Comparison of ENCODE assay signal across 8 cellular contexts in the genomic region with DNA sequence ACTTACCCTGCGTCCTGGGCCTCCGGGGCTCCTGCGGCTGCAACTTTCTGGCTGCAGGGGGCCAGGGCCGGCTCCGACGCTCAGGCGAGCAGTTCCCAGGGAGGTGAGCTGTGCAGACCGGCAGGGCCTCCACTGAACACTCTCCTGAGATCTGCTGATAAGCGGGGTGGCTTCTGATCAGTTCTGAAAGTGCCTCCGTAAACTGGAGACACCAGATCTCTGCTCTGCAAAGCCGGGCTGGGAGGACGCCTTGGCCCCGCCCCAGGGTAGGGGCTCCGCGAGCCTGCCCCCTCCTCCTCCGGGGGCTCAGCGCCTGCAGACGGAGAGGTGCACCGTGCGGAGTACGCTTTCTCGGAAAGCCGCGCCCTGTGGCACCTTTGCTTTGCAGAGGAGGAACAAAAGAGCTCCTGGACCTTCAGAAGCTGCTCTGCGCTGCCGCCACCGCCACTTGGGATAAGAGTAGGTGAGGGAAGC.
A peak's percentile ranks its signal among the peaks of the same experiment; 100 is the strongest.
DNase-seq lines count a peak whose midpoint lies in the region; ATAC-seq and TF ChIP-seq lines count a peak whose summit lies in the region.

No MANE protein-coding gene starts in this region.

- no peak overlapping the region for H3K27ac Mint-ChIP-seq in activated CD4-positive, alpha-beta memory T cell treated with anti-CD3 and anti-CD28 coated beads for 36 hours

- H3K4me3 ChIP-seq in heart right ventricle = peak overlapping the region in 9 of 10 donors; percentile 24 to 47 (median 37)
- peak overlapping the region; percentile 33 to 55 (median 51) for H3K4me3 ChIP-seq in sigmoid colon

- peak; percentile 63 for ATAC-seq in GM21423 (IDR thresholded peaks at IDR 0.05; ENCODE audit: unreplicated experiment)
- ATAC-seq in heart right ventricle = peak in 4 of 8 donors; percentile 24 to 65 (median 42)
- no peak for ATAC-seq in HG02885 (IDR thresholded peaks at IDR 0.05; ENCODE audit: poor library complexity, unreplicated experiment)

- TF ChIP-seq CTCF in heart right ventricle (IDR thresholded peaks at IDR 0.05) (peak in 1 of 9 donors; percentile 5), sigmoid colon (IDR thresholded peaks at IDR 0.05) (peak in 2 of 4 experiments; percentile 34 to 42)

- 15 to 28% methylated on average over 26 to 27 of the region's 27 CpGs for WGBS in heart right ventricle, 2 donors
- 11 to 18% methylated on average over 27 of the region's 27 CpGs for WGBS in sigmoid colon, 2 donors

- H3K36me3 Mint-ChIP-seq in activated CD4-positive, alpha-beta memory T cell treated with anti-CD3 and anti-CD28 coated beads for 36 hours = peaks cover 6% of the 10 kb centered on the region

- TF ChIP-seq POLR2A in sigmoid colon (IDR thresholded peaks at IDR 0.05) = no peak

- no peak overlapping the region for H3K4me3 Mint-ChIP-seq in activated CD4-positive, alpha-beta memory T cell treated with anti-CD3 and anti-CD28 coated beads for 36 hours

- DNase-seq in activated CD4-positive, alpha-beta memory T cell treated with anti-CD3 and anti-CD28 coated beads for 36 hours = peak; percentile 30
- DNase-seq in heart right ventricle (no peak), sigmoid colon (peak; percentile 63), COLO829 (ENCODE audit: low spot score) (no peak), putamen (ENCODE audit: low spot score) (no peak), cerebellum (ENCODE audit: low spot score) (no peak)

- intact Hi-C loops in activated CD4-positive, alpha-beta memory T cell treated with anti-CD3 and anti-CD28 coated beads for 36 hours (cut with micrococcal nuclease) = no loop called here
- intact Hi-C loops in heart right ventricle (cut with DNase I) (no loop called here), sigmoid colon (cut with DNase I) (no loop called here)

- H3K36me3 ChIP-seq in heart right ventricle (peaks cover 0 to 29% (median 0%) of the 10 kb centered on the region in 9 donors), sigmoid colon (peaks cover 0 to 4% (median 0%) of the 10 kb centered on the region in 4 donors)

- peaks cover 0 to 5% (median 0%) of the 10 kb centered on the region in 9 donors for H3K4me1 ChIP-seq in heart right ventricle
- H3K4me1 ChIP-seq in sigmoid colon = peaks cover 0 to 56% (median 8%) of the 10 kb centered on the region in 4 donors

- CTCF ChIA-PET in activated CD4-positive, alpha-beta memory T cell treated with anti-CD3 and anti-CD28 coated beads for 36 hours (lab: Charles Lee) = interaction anchor here (0.6 kb wide), 1 partner anchor 109 kb away, joined by 3 read pairs; no protein-coding TSS in a partner anchor

- H3K27me3 Mint-ChIP-seq in activated CD4-positive, alpha-beta memory T cell treated with anti-CD3 and anti-CD28 coated beads for 36 hours = no peaks in the 10 kb centered on the region

- POLR2A ChIA-PET in activated CD4-positive, alpha-beta memory T cell treated with anti-CD3 and anti-CD28 coated beads for 36 hours (lab: Charles Lee) = no interaction called here

- no peaks in the 10 kb centered on the region for H3K27me3 ChIP-seq in heart right ventricle
- no peaks in the 10 kb centered on the region for H3K27me3 ChIP-seq in sigmoid colon

- TF ChIP-seq EP300 in sigmoid colon (IDR thresholded peaks at IDR 0.05) = no peak

- H3K9me3 Mint-ChIP-seq in activated CD4-positive, alpha-beta memory T cell treated with anti-CD3 and anti-CD28 coated beads for 36 hours = no peaks in the 10 kb centered on the region

- H3K27ac ChIP-seq in heart right ventricle = no peak overlapping the region
- peak overlapping the region; percentile 12 to 75 (median 68) for H3K27ac ChIP-seq in sigmoid colon

- no peaks in the 10 kb centered on the region for H3K9me3 ChIP-seq in heart right ventricle
- no peaks in the 10 kb centered on the region for H3K9me3 ChIP-seq in sigmoid colon

- H3K4me1 Mint-ChIP-seq in activated CD4-positive, alpha-beta memory T cell treated with anti-CD3 and anti-CD28 coated beads for 36 hours (ENCODE audit: low read depth) = peaks cover 3% of the 10 kb centered on the region

Comparison
In these comparisons a context has a peak if more than half of its experiments do, and no peak if none do; other contexts are left out.
1. DNase-seq: peak in activated CD4-positive, alpha-beta memory T cell treated with anti-CD3 and anti-CD28 coated beads for 36 hours (single experiment) and sigmoid colon (single experiment); none in heart right ventricle (0 of 2), COLO829 (single experiment), putamen (single experiment) and cerebellum (single experiment).
2. H3K27ac ChIP-seq: peak in sigmoid colon (4 of 4); none in heart right ventricle (0 of 10).